ENCODE assay signal across 1 cellular context in the genomic region with DNA sequence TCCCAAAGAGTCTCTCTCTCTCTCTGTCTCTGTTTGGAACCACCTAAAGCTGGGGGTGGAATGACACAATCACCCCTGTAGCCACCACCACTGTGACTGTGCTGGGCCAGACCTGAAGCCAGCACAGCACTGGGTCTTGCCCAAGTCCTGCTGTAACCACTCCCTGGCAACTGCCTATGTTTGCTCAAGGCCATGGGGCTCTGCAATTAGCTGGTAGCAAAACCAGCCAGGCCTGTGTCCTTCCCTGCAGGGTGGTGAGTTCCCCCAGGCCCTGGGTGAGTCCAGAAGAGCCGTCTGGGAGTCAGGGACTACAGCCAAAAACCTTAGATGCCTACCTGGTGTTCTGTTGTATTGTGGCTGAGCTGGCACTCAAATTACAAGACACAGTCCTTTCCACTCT.
TF ChIP-seq lines count a peak whose summit lies in the region.

No MANE protein-coding gene starts in this region.

TF ChIP-seq in liver, 16 proteins besides CTCF, POLR2A, EP300 and RAD21 (continued from another document):
- TF ChIP-seq, protein P1, sequence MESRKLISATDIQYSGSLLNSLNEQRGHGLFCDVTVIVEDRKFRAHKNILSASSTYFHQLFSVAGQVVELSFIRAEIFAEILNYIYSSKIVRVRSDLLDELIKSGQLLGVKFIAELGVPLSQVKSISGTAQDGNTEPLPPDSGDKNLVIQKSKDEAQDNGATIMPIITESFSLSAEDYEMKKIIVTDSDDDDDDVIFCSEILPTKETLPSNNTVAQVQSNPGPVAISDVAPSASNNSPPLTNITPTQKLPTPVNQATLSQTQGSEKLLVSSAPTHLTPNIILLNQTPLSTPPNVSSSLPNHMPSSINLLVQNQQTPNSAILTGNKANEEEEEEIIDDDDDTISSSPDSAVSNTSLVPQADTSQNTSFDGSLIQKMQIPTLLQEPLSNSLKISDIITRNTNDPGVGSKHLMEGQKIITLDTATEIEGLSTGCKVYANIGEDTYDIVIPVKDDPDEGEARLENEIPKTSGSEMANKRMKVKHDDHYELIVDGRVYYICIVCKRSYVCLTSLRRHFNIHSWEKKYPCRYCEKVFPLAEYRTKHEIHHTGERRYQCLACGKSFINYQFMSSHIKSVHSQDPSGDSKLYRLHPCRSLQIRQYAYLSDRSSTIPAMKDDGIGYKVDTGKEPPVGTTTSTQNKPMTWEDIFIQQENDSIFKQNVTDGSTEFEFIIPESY (IDR thresholded peaks at IDR 0.05), result peak; percentile 80
- TF ChIP-seq, protein P2, sequence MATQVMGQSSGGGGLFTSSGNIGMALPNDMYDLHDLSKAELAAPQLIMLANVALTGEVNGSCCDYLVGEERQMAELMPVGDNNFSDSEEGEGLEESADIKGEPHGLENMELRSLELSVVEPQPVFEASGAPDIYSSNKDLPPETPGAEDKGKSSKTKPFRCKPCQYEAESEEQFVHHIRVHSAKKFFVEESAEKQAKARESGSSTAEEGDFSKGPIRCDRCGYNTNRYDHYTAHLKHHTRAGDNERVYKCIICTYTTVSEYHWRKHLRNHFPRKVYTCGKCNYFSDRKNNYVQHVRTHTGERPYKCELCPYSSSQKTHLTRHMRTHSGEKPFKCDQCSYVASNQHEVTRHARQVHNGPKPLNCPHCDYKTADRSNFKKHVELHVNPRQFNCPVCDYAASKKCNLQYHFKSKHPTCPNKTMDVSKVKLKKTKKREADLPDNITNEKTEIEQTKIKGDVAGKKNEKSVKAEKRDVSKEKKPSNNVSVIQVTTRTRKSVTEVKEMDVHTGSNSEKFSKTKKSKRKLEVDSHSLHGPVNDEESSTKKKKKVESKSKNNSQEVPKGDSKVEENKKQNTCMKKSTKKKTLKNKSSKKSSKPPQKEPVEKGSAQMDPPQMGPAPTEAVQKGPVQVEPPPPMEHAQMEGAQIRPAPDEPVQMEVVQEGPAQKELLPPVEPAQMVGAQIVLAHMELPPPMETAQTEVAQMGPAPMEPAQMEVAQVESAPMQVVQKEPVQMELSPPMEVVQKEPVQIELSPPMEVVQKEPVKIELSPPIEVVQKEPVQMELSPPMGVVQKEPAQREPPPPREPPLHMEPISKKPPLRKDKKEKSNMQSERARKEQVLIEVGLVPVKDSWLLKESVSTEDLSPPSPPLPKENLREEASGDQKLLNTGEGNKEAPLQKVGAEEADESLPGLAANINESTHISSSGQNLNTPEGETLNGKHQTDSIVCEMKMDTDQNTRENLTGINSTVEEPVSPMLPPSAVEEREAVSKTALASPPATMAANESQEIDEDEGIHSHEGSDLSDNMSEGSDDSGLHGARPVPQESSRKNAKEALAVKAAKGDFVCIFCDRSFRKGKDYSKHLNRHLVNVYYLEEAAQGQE (IDR thresholded peaks at IDR 0.05), result peak; percentile 49
- TF ChIP-seq, protein P3, sequence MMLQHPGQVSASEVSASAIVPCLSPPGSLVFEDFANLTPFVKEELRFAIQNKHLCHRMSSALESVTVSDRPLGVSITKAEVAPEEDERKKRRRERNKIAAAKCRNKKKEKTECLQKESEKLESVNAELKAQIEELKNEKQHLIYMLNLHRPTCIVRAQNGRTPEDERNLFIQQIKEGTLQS (IDR thresholded peaks at IDR 0.05), result peak; percentile 15
- TF ChIP-seq, protein P4, sequence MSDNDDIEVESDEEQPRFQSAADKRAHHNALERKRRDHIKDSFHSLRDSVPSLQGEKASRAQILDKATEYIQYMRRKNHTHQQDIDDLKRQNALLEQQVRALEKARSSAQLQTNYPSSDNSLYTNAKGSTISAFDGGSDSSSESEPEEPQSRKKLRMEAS (IDR thresholded peaks at IDR 0.05), result peak; percentile 76
- TF ChIP-seq SP1 (IDR thresholded peaks at IDR 0.05) (peak; percentile 83), TAF1 (conservative IDR thresholded peaks at IDR 0.05) (no peak)
